Comparison of ENCODE assay signal across 31 cellular contexts in genomic region chr3:35549690-35550089, GRCh38.
DNase-seq lines count a peak whose midpoint lies in the region; ATAC-seq and TF ChIP-seq lines count a peak whose summit lies in the region.
"Had no signal": no experiment of that assay in that cellular context is flagged by ENCODE, and none has a peak within 500 bp of the region (broad histone marks: within the 10 kb centered on the region; RNA-seq: fewer than 3 reads in every experiment).

No MANE protein-coding gene starts in this region.

- H3K4me3 ChIP-seq in heart left ventricle, result no peak overlapping the region
- no peak overlapping the region for H3K4me3 ChIP-seq in right atrium auricular region
- no peak overlapping the region for H3K4me3 ChIP-seq in OCI-LY1 (ENCODE audit: low read depth, low read length, poor library complexity, severe bottlenecking)
- no peak overlapping the region for H3K4me3 ChIP-seq in psoas muscle
- H3K4me3 ChIP-seq: BLaER1, body of pancreas, K562, ovary, smooth muscle cell, suprapubic skin, vagina had no signal

- H3K79me2 ChIP-seq in OCI-LY1 (ENCODE audit: insufficient read depth, low read length), result no peaks in the 10 kb centered on the region

- H3K9me3 ChIP-seq in heart left ventricle (no peaks in the 10 kb centered on the region), right atrium auricular region (no peaks in the 10 kb centered on the region), OCI-LY1 (ENCODE audit: low read length) (no peaks in the 10 kb centered on the region), psoas muscle (no peaks in the 10 kb centered on the region)
- H3K9me3 ChIP-seq: BLaER1, body of pancreas, ovary, suprapubic skin, vagina had no signal

- DNase-seq in heart left ventricle, result peak in 4 of 5 donors; percentile 15 to 41 (median 32)
- no peak for DNase-seq in right atrium auricular region (ENCODE audit: low spot score)
- DNase-seq in foreskin melanocyte, result peak; percentile 18
- DNase-seq in ureter (ENCODE audit: low spot score), result peak; percentile 44
- no peak for DNase-seq in activated CD8-positive, alpha-beta memory T cell treated with anti-CD3 and anti-CD28 coated beads, Interleukin-2, amount 50 U/mL, for 4 hours
- DNase-seq in psoas muscle, result no peak
- DNase-seq: ACHN; activated CD4-positive, alpha-beta T cell treated with anti-CD3 and anti-CD28 coated beads, Interleukin-2, amount 50 U/mL, for 4 hours; activated CD8-positive, alpha-beta memory T cell treated with anti-CD3 and anti-CD28 coated beads, Interleukin-2, amount 50 U/mL, for 48 hours; activated naive CD4-positive, alpha-beta T cell treated with anti-CD3 and anti-CD28 coated beads for 36 hours; H9; immature natural killer cell; mesenchymal stem cell; NCI-H1417; NCI-H2107; NCI-H510A treated with DMSO at 0.1 percent for 48 hours; NK-92 treated with Interleukin-12 subunit alpha and Interleukin-12 subunit beta, amount 100 ng/mL, for 24 hours; ovary; retina; SHP77; stimulated activated naive CD4-positive, alpha-beta T cell treated with Interleukin-2 at 50 U/mL for 16 hours; T-helper 2 cell had no signal

- no peaks in the 10 kb centered on the region for H3F3A ChIP-seq in OCI-LY1 (ENCODE audit: insufficient read depth, low read length)

- H3K27ac ChIP-seq in heart left ventricle (no peak overlapping the region), right atrium auricular region (no peak overlapping the region), OCI-LY1 (ENCODE audit: low read depth, low read length, poor library complexity, severe bottlenecking) (no peak overlapping the region), psoas muscle (no peak overlapping the region)
- H3K27ac ChIP-seq: BLaER1, body of pancreas, ovary, suprapubic skin, vagina had no signal

- H3K4me1 ChIP-seq in heart left ventricle, result no peaks in the 10 kb centered on the region
- H3K4me1 ChIP-seq in right atrium auricular region, result no peaks in the 10 kb centered on the region
- H3K4me1 ChIP-seq in OCI-LY1 (ENCODE audit: insufficient read depth, low read length, severe bottlenecking), result peaks cover 14% of the 10 kb centered on the region
- no peaks in the 10 kb centered on the region for H3K4me1 ChIP-seq in psoas muscle
- H3K4me1 ChIP-seq: BLaER1, body of pancreas, suprapubic skin, vagina had no signal

- intact Hi-C loops in heart left ventricle (cut with DNase I) (no loop called here), psoas muscle (cut with DNase I) (no loop called here)

- no peak for ATAC-seq in heart left ventricle
- ATAC-seq in HG03354 (IDR thresholded peaks at IDR 0.05; ENCODE audit: poor library complexity, severe bottlenecking, unreplicated experiment), result no peak
- ATAC-seq in psoas muscle, result no peak
- ATAC-seq: body of pancreas, K562, left lobe of liver had no signal

- no peaks in the 10 kb centered on the region for H4K20me1 ChIP-seq in OCI-LY1 (ENCODE audit: insufficient read depth, low read length)
- H4K20me1 ChIP-seq: BLaER1 had no signal

- no peaks in the 10 kb centered on the region for H3K36me3 ChIP-seq in heart left ventricle
- H3K36me3 ChIP-seq in right atrium auricular region, result no peaks in the 10 kb centered on the region
- H3K36me3 ChIP-seq in OCI-LY1 (ENCODE audit: insufficient read depth, low read length), result no peaks in the 10 kb centered on the region
- no peaks in the 10 kb centered on the region for H3K36me3 ChIP-seq in psoas muscle (ENCODE audit: insufficient read depth in 1 of 2, low read depth in 1 of 2)
- H3K36me3 ChIP-seq: BLaER1, ovary, suprapubic skin, vagina had no signal

- H3K4me2 ChIP-seq in OCI-LY1 (ENCODE audit: low read length), result no peak overlapping the region
- H3K4me2 ChIP-seq: BLaER1, smooth muscle cell had no signal

- H2AFZ ChIP-seq in OCI-LY1 (ENCODE audit: low read length), result peak overlapping the region; percentile 13; the same call in 1 of the 2 replicates

- no peaks in the 10 kb centered on the region for H3K9me2 ChIP-seq in OCI-LY1 (ENCODE audit: low read depth, low read length)

- H3K9ac ChIP-seq in OCI-LY1 (ENCODE audit: low read length), result no peak overlapping the region
- H3K9ac ChIP-seq: BLaER1 had no signal

- 7 to 22% (median 19%) methylated on average over 1 of the region's 1 CpG for WGBS in heart left ventricle, 4 donors
- 38 to 48% (median 42%) methylated on average over 1 of the region's 1 CpG for WGBS in psoas muscle, 3 donors

- TF ChIP-seq POLR2A in heart left ventricle (IDR thresholded peaks at IDR 0.05), result no peak

- H3K27me3 ChIP-seq in heart left ventricle, result no peaks in the 10 kb centered on the region
- H3K27me3 ChIP-seq in right atrium auricular region, result no peaks in the 10 kb centered on the region
- no peaks in the 10 kb centered on the region for H3K27me3 ChIP-seq in OCI-LY1 (ENCODE audit: insufficient read depth, low read length)
- H3K27me3 ChIP-seq in psoas muscle (ENCODE audit: insufficient read depth in 3 of 3, low read length in 2 of 3), result no peaks in the 10 kb centered on the region
- H3K27me3 ChIP-seq: BLaER1, body of pancreas, ovary, suprapubic skin, vagina had no signal

- TF ChIP-seq CTCF in heart left ventricle (IDR thresholded peaks at IDR 0.05) (no peak), right atrium auricular region (IDR thresholded peaks at IDR 0.05) (no peak), OCI-LY1 (IDR thresholded peaks at IDR 0.05; ENCODE audit: low read length) (no peak), psoas muscle (IDR thresholded peaks at IDR 0.05) (no peak)

Comparison
In these comparisons a context has a peak if more than half of its experiments do, and no peak if none do; other contexts are left out.
1. DNase-seq: peak in heart left ventricle (4 of 5), foreskin melanocyte (single experiment) and ureter (single experiment); none in right atrium auricular region (single experiment), activated CD8-positive, alpha-beta memory T cell treated with anti-CD3 and anti-CD28 coated beads, Interleukin-2, amount 50 U/mL, for 4 hours (single experiment) and psoas muscle (0 of 2).